ENCODE assay signal across 6 cellular contexts in the genomic region with DNA sequence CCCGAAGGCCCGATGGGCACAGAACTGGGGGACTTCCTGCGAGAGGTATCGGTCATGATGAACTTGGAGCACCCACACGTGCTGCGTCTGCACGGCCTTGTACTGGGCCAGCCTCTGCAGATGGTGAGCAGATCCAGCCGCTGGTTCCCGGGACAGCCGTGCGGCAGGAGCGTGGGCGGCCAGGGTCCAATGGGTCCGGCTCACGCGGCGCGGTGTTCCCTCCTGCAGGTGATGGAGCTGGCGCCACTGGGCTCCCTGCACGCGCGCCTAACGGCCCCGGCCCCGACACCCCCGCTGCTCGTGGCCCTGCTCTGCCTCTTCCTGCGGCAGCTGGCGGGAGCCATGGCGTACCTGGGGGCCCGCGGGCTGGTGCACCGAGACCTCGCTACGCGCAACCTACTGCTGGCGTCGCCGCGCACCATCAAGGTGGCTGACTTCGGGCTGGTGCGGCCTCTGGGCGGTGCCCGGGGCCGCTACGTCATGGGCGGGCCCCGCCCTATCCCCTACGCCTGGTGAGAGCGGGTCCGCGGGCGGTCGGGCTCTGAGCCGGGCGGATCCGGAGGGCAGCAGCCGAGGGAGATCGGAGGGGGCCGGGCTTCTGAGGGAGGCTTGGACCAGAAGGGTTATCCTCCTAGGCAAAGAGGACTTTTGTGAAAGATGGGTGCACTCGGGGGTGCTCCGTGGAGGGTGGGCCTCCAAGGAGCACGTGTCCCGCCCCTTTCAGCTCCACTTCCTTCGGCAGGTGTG. TPM values are rescaled to one million over a fixed set of nuclear protein-coding genes. Genes with fewer than 3 reads are reported as not detected.
DNase-seq lines count a peak whose midpoint lies in the region; ATAC-seq and TF ChIP-seq lines count a peak whose summit lies in the region.

No MANE protein-coding gene starts in this region.

- H3K9me2 ChIP-seq in hepatocyte (replicated peaks; ENCODE audit: insufficient read depth), result no peaks in the 10 kb centered on the region

- no peak for TF ChIP-seq CTCF in hepatocyte (IDR thresholded peaks at IDR 0.05; ENCODE audit: poor library complexity)

- H3K4me1 ChIP-seq in hepatocyte (ENCODE audit: insufficient read depth), result peaks cover 11% of the 10 kb centered on the region

- no peaks in the 10 kb centered on the region for H4K20me1 ChIP-seq in hepatocyte (ENCODE audit: insufficient read depth, poor library complexity, severe bottlenecking)

- no peaks in the 10 kb centered on the region for H3K27me3 ChIP-seq in hepatocyte

- H3K79me2 ChIP-seq in hepatocyte, result peaks cover 9% of the 10 kb centered on the region

- H3K36me3 ChIP-seq in hepatocyte (replicated peaks; ENCODE audit: insufficient read depth, low read depth), result no peaks in the 10 kb centered on the region

- H2AFZ ChIP-seq in hepatocyte, result no peak overlapping the region

- peak; percentile 64 for ATAC-seq in HG02885 (IDR thresholded peaks at IDR 0.05; ENCODE audit: poor library complexity, unreplicated experiment)

- no peaks in the 10 kb centered on the region for H3K9me3 ChIP-seq in hepatocyte (ENCODE audit: low read depth)

- DNase-seq in AG08396 (ENCODE audit: low spot score) (peak; percentile 77), hepatocyte (ENCODE audit: low spot score) (peak; percentile 59), A172 (ENCODE audit: low spot score) (no peak)
- DNase-seq in activated CD8-positive, alpha-beta memory T cell treated with anti-CD3 and anti-CD28 coated beads, Interleukin-2, amount 50 U/mL, for 24 hours (ENCODE audit: extremely low read depth), result peak; percentile 26
- peak; percentile 63 to 70 for DNase-seq in stimulated activated CD8-positive, alpha-beta memory T cell treated with anti-CD3 and anti-CD28 coated beads, Interleukin-15, amount 100 ng/mL, for 48 hours (ENCODE audit: low read depth in 2 of 2)

- H3K27ac ChIP-seq in hepatocyte, result no peak overlapping the region

- peak overlapping the region; percentile 78 for H3K4me2 ChIP-seq in hepatocyte

- H3K4me3 ChIP-seq in hepatocyte, result no peak overlapping the region

- 25% methylated on average over 59 of the region's 65 CpGs for WGBS in hepatocyte (ENCODE audit: low lambda C conversion rate, missing lambda C conversion rate)

RNA-seq across cellular contexts. Expression of a gene that starts 3.0 kb away (rescaled TPM):
- total RNA-seq in hepatocyte, result 8.4 and 11.4 TPM in 2 replicates
- polyA plus RNA-seq in hepatocyte, result 8.9 and 10.2 TPM in 2 replicates
- 0.07 TPM in 1 of 2 replicates, not detected in the other for total RNA-seq in A172 (2014; rRNA removed; shearing (Covaris generic))

RNA-seq across cellular contexts. Expression of a gene that starts 10.4 kb away (rescaled TPM):
- 11.8 and 17.6 TPM in 2 replicates for total RNA-seq in hepatocyte
- 58.0 and 59.6 TPM in 2 replicates for polyA plus RNA-seq in hepatocyte
- total RNA-seq in A172 (2014; rRNA removed; shearing (Covaris generic)), result 73.2 and 74.7 TPM in 2 replicates

RNA-seq across cellular contexts. Expression of a gene that starts 20.0 kb away (rescaled TPM):
- total RNA-seq in hepatocyte, result 109 and 118 TPM in 2 replicates
- 105 and 109 TPM in 2 replicates for polyA plus RNA-seq in hepatocyte
- 71.7 and 80.4 TPM in 2 replicates for total RNA-seq in A172 (2014; rRNA removed; shearing (Covaris generic))

RNA-seq across cellular contexts. Expression of a gene that starts 23.7 kb away (rescaled TPM):
- 4.1 and 7.2 TPM in 2 replicates for total RNA-seq in hepatocyte
- polyA plus RNA-seq in hepatocyte, result 4.3 and 6.6 TPM in 2 replicates
- 11.3 and 12.3 TPM in 2 replicates for total RNA-seq in A172 (2014; rRNA removed; shearing (Covaris generic))

RNA-seq across cellular contexts. Expression of a gene that starts 29.0 kb away (rescaled TPM):
- total RNA-seq in hepatocyte, result not detected in 2 replicates
- polyA plus RNA-seq in hepatocyte, result not detected in 2 replicates
- total RNA-seq in A172 (2014; rRNA removed; shearing (Covaris generic)), result not detected in 2 replicates
